Comparison of ENCODE assay signal across 8 cellular contexts in genomic region chr5:43602818-43603534, GRCh38. TPM values are rescaled to one million over a fixed set of nuclear protein-coding genes. Genes with fewer than 3 reads are reported as not detected.
DNase-seq lines count a peak whose midpoint lies in the region; ATAC-seq and TF ChIP-seq lines count a peak whose summit lies in the region.

NNT (plus strand) TSS chr5:43603180; CDS start chr5:43609196, 6,016 bp downstream.

- H3K27ac ChIP-seq in KMS-11, result peak within 1 kb of the TSS; percentile 80
- peak within 1 kb of the TSS; percentile 78 for H3K27ac ChIP-seq in SJSA1
- H3K27ac ChIP-seq in testis, result peak within 1 kb of the TSS; percentile 85 to 92

- H3K9me3 ChIP-seq in SJSA1 (replicated peaks), result no peaks in the 10 kb centered on the region
- H3K9me3 ChIP-seq in testis, result no peaks in the 10 kb centered on the region

- TF ChIP-seq POLR2A in testis (IDR thresholded peaks at IDR 0.05), result no peak

- DNase-seq in EH (ENCODE audit: low read depth), result peak; percentile 62
- DNase-seq in SJSA1 (ENCODE audit: low read depth in 1 of 2, low spot score in 2 of 2), result peak; percentile 71 to 82
- DNase-seq in activated naive CD4-positive, alpha-beta T cell treated with Interleukin-2 at 50 U/mL for 16 hours, result peak; percentile 80
- peak; percentile 65 for DNase-seq in globus pallidus (ENCODE audit: low spot score)
- DNase-seq in omental fat pad (ENCODE audit: low spot score), result peak; percentile 46
- DNase-seq in testis, result peak; percentile 86

- peak within 1 kb of the TSS; percentile 77 for H2AFZ ChIP-seq in KMS-11 (ENCODE audit: low read depth)

- H3K4me1 ChIP-seq in KMS-11 (ENCODE audit: low read depth, poor library complexity, severe bottlenecking) (peaks cover 42% of the 10 kb centered on the region), SJSA1 (replicated peaks) (peaks cover 19% of the 10 kb centered on the region), testis (peaks cover 7% of the 10 kb centered on the region)

- TF ChIP-seq CTCF in KMS-11 (conservative IDR thresholded peaks at IDR 0.05; ENCODE audit: low read depth, low read length), result no peak
- TF ChIP-seq CTCF in omental fat pad (IDR thresholded peaks at IDR 0.05), result no peak
- no peak for TF ChIP-seq CTCF in testis (IDR thresholded peaks at IDR 0.05)

- H3K27me3 ChIP-seq in KMS-11 (ENCODE audit: insufficient read depth, low read depth), result no peaks in the 10 kb centered on the region
- H3K27me3 ChIP-seq in SJSA1 (replicated peaks), result no peaks in the 10 kb centered on the region
- H3K27me3 ChIP-seq in testis, result no peaks in the 10 kb centered on the region

- H3K4me2 ChIP-seq in KMS-11, result peak within 1 kb of the TSS; percentile 92

- 0 to 1% methylated on average over 12 to 52 of the region's 65 CpGs for WGBS in testis, 2 donors

- H3K79me2 ChIP-seq in KMS-11 (ENCODE audit: insufficient read depth, low read depth), result peaks cover 36% of the 10 kb centered on the region

- peak; percentile 82 for ATAC-seq in GM21737 (IDR thresholded peaks at IDR 0.05; ENCODE audit: unreplicated experiment)
- peak; percentile 83 for ATAC-seq in omental fat pad (ENCODE audit: low FRiP score)

- peak within 1 kb of the TSS; percentile 86 for H3K9ac ChIP-seq in KMS-11

- H3K4me3 ChIP-seq in KMS-11 (IDR thresholded peaks at IDR 0.05; ENCODE audit: insufficient read depth, low read depth, low read length) (no peak within 1 kb of the TSS), SJSA1 (peak within 1 kb of the TSS; percentile 74), testis (peak within 1 kb of the TSS; percentile 71 to 94)

- H4K20me1 ChIP-seq in KMS-11 (ENCODE audit: insufficient read depth), result no peaks in the 10 kb centered on the region

- intact Hi-C loops in testis (cut with DNase I; ENCODE audit: low total_unique reads), result no loop called here

- no peaks in the 10 kb centered on the region for H3K36me3 ChIP-seq in KMS-11 (ENCODE audit: insufficient read depth)
- H3K36me3 ChIP-seq in SJSA1, result peaks cover 32% of the 10 kb centered on the region
- H3K36me3 ChIP-seq in testis (ENCODE audit: low read depth, missing control alignments), result no peaks in the 10 kb centered on the region

RNA-seq across cellular contexts. Expression of gene NNT, which starts in this region (rescaled TPM):
- total RNA-seq in SJSA1 (2014; rRNA removed; shearing (Covaris generic)), result 97.4 and 108 TPM in 2 replicates
- 10 to 100 TPM; 47.0 to 68.5 (median 60.8) TPM for total RNA-seq in omental fat pad
- 10 to 100 TPM; 32.1 to 55.0 TPM for total RNA-seq in testis
- 25.4 TPM for polyA plus RNA-seq in testis (ENCODE audit: insufficient read depth, low read depth, low replicate concordance)
